In genomic region chr3:108100906-108101305, GRCh38 we compare ENCODE assay signal across 8 cellular contexts. TPM values are rescaled to one million over a fixed set of nuclear protein-coding genes. Genes with fewer than 3 reads are reported as not detected.
DNase-seq lines count a peak whose midpoint lies in the region; ATAC-seq, FAIRE-seq and TF ChIP-seq lines count a peak whose summit lies in the region.

No MANE protein-coding gene starts in this region.

- H3K9me3 ChIP-seq in MM.1S (replicated peaks; ENCODE audit: insufficient read depth, low read length) (no peaks in the 10 kb centered on the region), kidney (ENCODE audit: control insufficient read depth in 1 of 2, low read length in 2 of 2) (no peaks in the 10 kb centered on the region)

- H3K4me1 ChIP-seq in MM.1S (ENCODE audit: low read length) (peaks cover 36% of the 10 kb centered on the region), kidney (ENCODE audit: control insufficient read depth in 1 of 2, insufficient read depth in 1 of 2, low read depth in 1 of 2, low read length in 2 of 2) (no peaks in the 10 kb centered on the region)

- peak overlapping the region; percentile 54 for H3K4me2 ChIP-seq in MM.1S (ENCODE audit: low read depth, low read length)

- no peaks in the 10 kb centered on the region for H3K79me2 ChIP-seq in MM.1S (ENCODE audit: low read length)

- ATAC-seq in GM18508 (IDR thresholded peaks at IDR 0.05; ENCODE audit: insufficient read depth, unreplicated experiment) = peak; percentile 93
- peak; percentile 91 for ATAC-seq in GM21723 (IDR thresholded peaks at IDR 0.05; ENCODE audit: unreplicated experiment)

- TF ChIP-seq CTCF in MM.1S (IDR thresholded peaks at IDR 0.05; ENCODE audit: low read length) = no peak
- TF ChIP-seq CTCF in kidney (IDR thresholded peaks at IDR 0.05; ENCODE audit: borderline replicate concordance, extremely low read depth, insufficient read depth) = no peak

- no peaks in the 10 kb centered on the region for H4K20me1 ChIP-seq in MM.1S (ENCODE audit: insufficient read depth, low read length)

- H3K27ac ChIP-seq in MM.1S (ENCODE audit: low read length) (peak overlapping the region; percentile 69), kidney (ENCODE audit: low read depth in 2 of 2, low read length in 2 of 2) (no peak overlapping the region)

- H3K36me3 ChIP-seq in MM.1S (replicated peaks; ENCODE audit: insufficient read depth, low read length) = no peaks in the 10 kb centered on the region
- no peaks in the 10 kb centered on the region for H3K36me3 ChIP-seq in kidney (ENCODE audit: control insufficient read depth in 1 of 2, insufficient read depth in 2 of 2, low read length in 2 of 2)

- intact Hi-C loops in kidney (cut with DNase I) = no loop called here

- peak overlapping the region; percentile 2; the same call in 1 of the 2 replicates for H2AFZ ChIP-seq in MM.1S (ENCODE audit: low read length)

- H3K27me3 ChIP-seq in MM.1S (replicated peaks; ENCODE audit: insufficient read depth, low read length) = no peaks in the 10 kb centered on the region

- FAIRE-seq in kidney (lab: Jason Lieb, UNC) = no peak

- H3F3A ChIP-seq in MM.1S (ENCODE audit: insufficient read depth, low read length) = peaks cover 22% of the 10 kb centered on the region

- DNase-seq in MM.1S = peak; percentile 83
- DNase-seq in central memory CD4-positive, alpha-beta T cell = peak; percentile 25
- no peak for DNase-seq in NCI-H510A treated with DMSO at 0.1 percent for 48 hours (lab: John Stamatoyannopoulos, UW)
- no peak for DNase-seq in kidney
- DNase-seq in HT-29 (ENCODE audit: low spot score) = no peak
- no peak for DNase-seq in putamen (ENCODE audit: low spot score)

- H3K4me3 ChIP-seq in MM.1S (ENCODE audit: low read length) (0 out of 2 replicates have a peak overlapping the region, but pooled peaks have one; percentile 5), kidney (ENCODE audit: low read length in 2 of 2) (no peak overlapping the region)

- H3K9ac ChIP-seq in MM.1S (ENCODE audit: low read length) = peak overlapping the region; percentile 17; the same call in 1 of the 2 replicates
- no peak overlapping the region for H3K9ac ChIP-seq in kidney (ENCODE audit: low read length in 2 of 2)

- no peaks in the 10 kb centered on the region for H3K9me2 ChIP-seq in MM.1S (replicated peaks; ENCODE audit: insufficient read depth, low read length)

RNA-seq across cellular contexts. Expression of gene CD47, which starts 10.1 kb away (rescaled TPM):
- total RNA-seq in kidney = 104 TPM
- 61.7 TPM for polyA plus RNA-seq in kidney (ENCODE audit: insufficient read depth, low read depth, low replicate concordance)
- total RNA-seq in HT-29 (2014; rRNA removed; shearing (Covaris generic)) = 39.0 and 44.1 TPM in 2 replicates

Comparison
In these comparisons a context has a peak if more than half of its experiments do, and no peak if none do; other contexts are left out.
1. DNase-seq: peak in MM.1S (single experiment) and central memory CD4-positive, alpha-beta T cell (single experiment); none in NCI-H510A treated with DMSO at 0.1 percent for 48 hours (single experiment), kidney (single experiment), HT-29 (single experiment) and putamen (single experiment).